Comparison of ENCODE assay signal across 8 cellular contexts in genomic region chr5:152560508-152561137, GRCh38.
DNase-seq lines count a peak whose midpoint lies in the region; ATAC-seq and TF ChIP-seq lines count a peak whose summit lies in the region.

No MANE protein-coding gene starts in this region.

- TF ChIP-seq CTCF in HFFc6 (IDR thresholded peaks at IDR 0.05): peak; percentile 82
- TF ChIP-seq CTCF in parathyroid adenoma (IDR thresholded peaks at IDR 0.05): peak; percentile 62

- no peaks in the 10 kb centered on the region for H3K36me3 Mint-ChIP-seq in HFFc6 (ENCODE audit: low read depth)
- H3K36me3 Mint-ChIP-seq in activated CD4-positive, alpha-beta memory T cell treated with anti-CD3 and anti-CD28 coated beads for 36 hours: no peaks in the 10 kb centered on the region

- H3K4me2 ChIP-seq in parathyroid adenoma (ENCODE audit: low read length): no peak overlapping the region

- POLR2A ChIA-PET in activated CD4-positive, alpha-beta memory T cell treated with anti-CD3 and anti-CD28 coated beads for 36 hours (lab: Charles Lee): no interaction called here

- H3K27me3 Mint-ChIP-seq in HFFc6 (ENCODE audit: insufficient read depth): no peaks in the 10 kb centered on the region
- no peaks in the 10 kb centered on the region for H3K27me3 Mint-ChIP-seq in activated CD4-positive, alpha-beta memory T cell treated with anti-CD3 and anti-CD28 coated beads for 36 hours

- CTCF ChIA-PET in activated CD4-positive, alpha-beta memory T cell treated with anti-CD3 and anti-CD28 coated beads for 36 hours (lab: Charles Lee): interaction anchor here (0.7 to 1.8 kb wide), 6 partner anchors 9 to 1408 kb away, joined by 3 to 30 read pairs (median 4); no protein-coding TSS in a partner anchor

- no peaks in the 10 kb centered on the region for H3K4me1 ChIP-seq in parathyroid adenoma

- H3K4me3 ChIP-seq in parathyroid adenoma (ENCODE audit: low read depth, low read length): no peak overlapping the region

- H3K27ac Mint-ChIP-seq in HFFc6: no peak overlapping the region
- H3K27ac Mint-ChIP-seq in activated CD4-positive, alpha-beta memory T cell treated with anti-CD3 and anti-CD28 coated beads for 36 hours: no peak overlapping the region

- no peaks in the 10 kb centered on the region for H3K79me2 ChIP-seq in parathyroid adenoma

- no peak overlapping the region for H3K27ac ChIP-seq in parathyroid adenoma

- DNase-seq in activated effector memory CD4-positive, alpha-beta T cell treated with anti-CD3 and anti-CD28 coated beads, Interleukin-2, amount 50 U/mL, for 16 hours: peak; percentile 64
- no peak for DNase-seq in activated effector memory CD4-positive, alpha-beta T cell treated with Interleukin-2 at 50 U/mL for 16 hours
- DNase-seq in HFFc6: peak; percentile 36
- DNase-seq in NCI-H146 (lab: John Stamatoyannopoulos, UW): peak; percentile 73
- peak; percentile 60 for DNase-seq in activated CD4-positive, alpha-beta memory T cell treated with anti-CD3 and anti-CD28 coated beads for 36 hours
- peak; percentile 67 for DNase-seq in globus pallidus (ENCODE audit: low spot score)

- no peaks in the 10 kb centered on the region for H3K4me1 Mint-ChIP-seq in HFFc6 (ENCODE audit: low read depth)
- no peaks in the 10 kb centered on the region for H3K4me1 Mint-ChIP-seq in activated CD4-positive, alpha-beta memory T cell treated with anti-CD3 and anti-CD28 coated beads for 36 hours (ENCODE audit: low read depth)

- no peaks in the 10 kb centered on the region; the same call in 1 of the 2 replicates for H3K9me3 Mint-ChIP-seq in HFFc6
- no peaks in the 10 kb centered on the region for H3K9me3 Mint-ChIP-seq in activated CD4-positive, alpha-beta memory T cell treated with anti-CD3 and anti-CD28 coated beads for 36 hours

- H3K27me3 ChIP-seq in parathyroid adenoma (ENCODE audit: control insufficient read depth, insufficient read depth, low read length): no peaks in the 10 kb centered on the region

- no peaks in the 10 kb centered on the region for H3K36me3 ChIP-seq in parathyroid adenoma (ENCODE audit: control insufficient read depth, insufficient read depth, low read length)

- H3K4me3 Mint-ChIP-seq in HFFc6: no peak overlapping the region
- H3K4me3 Mint-ChIP-seq in activated CD4-positive, alpha-beta memory T cell treated with anti-CD3 and anti-CD28 coated beads for 36 hours: no peak overlapping the region

- ATAC-seq in HG03025 (IDR thresholded peaks at IDR 0.05; ENCODE audit: low FRiP score, unreplicated experiment): no peak

- H3K9me3 ChIP-seq in parathyroid adenoma (ENCODE audit: control insufficient read depth, low read length): no peaks in the 10 kb centered on the region

- no peak overlapping the region for H2AFZ ChIP-seq in parathyroid adenoma

- no peak overlapping the region for H3K9ac ChIP-seq in parathyroid adenoma

- intact Hi-C loops in activated CD4-positive, alpha-beta memory T cell treated with anti-CD3 and anti-CD28 coated beads for 36 hours (cut with micrococcal nuclease): loop anchor here (10.0 kb wide), 1 partner anchor 564 kb away; no protein-coding TSS in a partner anchor
